In the genomic region with DNA sequence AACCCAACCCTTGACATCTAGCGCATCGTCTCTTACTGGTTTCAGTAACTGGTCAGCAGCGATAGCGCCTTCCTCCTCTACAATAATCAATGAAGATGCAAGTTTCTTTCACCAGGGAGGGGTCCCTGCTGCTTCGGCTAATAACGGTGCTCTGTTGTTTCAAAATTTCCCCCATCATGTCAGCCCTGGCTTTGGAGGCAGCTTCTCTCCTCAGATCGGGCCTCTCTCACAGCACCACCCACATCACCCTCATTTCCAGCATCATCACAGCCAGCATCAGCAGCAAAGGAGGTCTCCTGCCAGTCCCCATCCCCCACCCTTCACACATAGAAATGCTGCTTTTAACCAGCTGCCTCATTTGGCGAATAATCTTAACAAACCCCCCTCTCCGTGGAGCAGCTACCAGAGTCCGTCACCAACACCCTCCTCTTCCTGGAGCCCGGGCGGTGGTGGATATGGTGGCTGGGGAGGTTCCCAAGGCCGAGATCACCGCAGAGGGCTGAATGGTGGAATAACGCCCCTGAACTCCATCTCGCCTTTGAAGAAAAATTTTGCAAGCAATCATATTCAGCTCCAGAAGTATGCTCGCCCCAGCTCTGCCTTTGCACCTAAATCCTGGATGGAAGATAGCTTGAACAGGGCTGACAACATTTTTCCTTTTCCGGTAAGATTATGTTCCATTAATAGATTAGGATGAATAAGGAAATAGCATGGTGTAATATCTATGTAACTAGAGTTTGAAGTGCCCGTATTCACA, we compare ENCODE assay signal across 8 cellular contexts. TPM values are rescaled to one million over a fixed set of nuclear protein-coding genes. Genes with fewer than 3 reads are reported as not detected.
DNase-seq lines count a peak whose midpoint lies in the region; ATAC-seq and TF ChIP-seq lines count a peak whose summit lies in the region.

No MANE protein-coding gene starts in this region.

- peaks cover 4 to 65% (median 58%) of the 10 kb centered on the region in 4 donors for H3K4me1 ChIP-seq in esophagus muscularis mucosa

- H3K27ac Mint-ChIP-seq in activated naive CD4-positive, alpha-beta T cell treated with anti-CD3 and anti-CD28 coated beads for 36 hours = no peak overlapping the region
- peak overlapping the region in 1 of 2 donors; percentile 15 for H3K27ac Mint-ChIP-seq in activated naive CD4-positive, alpha-beta T cell treated with anti-CD3 and anti-CD28 coated beads, Interleukin-2, amount 50 U/mL, for 72 hours
- H3K27ac Mint-ChIP-seq in T-helper 17 cell (peak overlapping the region; percentile 37), neural crest cell (ENCODE audit: unreplicated experiment) (no peak overlapping the region)

- peak overlapping the region; percentile 66 to 92 (median 86) for H3K4me3 ChIP-seq in esophagus muscularis mucosa

- ATAC-seq in activated naive CD4-positive, alpha-beta T cell treated with anti-CD3 and anti-CD28 coated beads, Interleukin-2, amount 50 U/mL, for 72 hours = no peak
- no peak for ATAC-seq in T-helper 17 cell
- no peak for ATAC-seq in HG03432 (IDR thresholded peaks at IDR 0.05; ENCODE audit: unreplicated experiment)

- peak overlapping the region; percentile 3 for H3K4me3 Mint-ChIP-seq in activated naive CD4-positive, alpha-beta T cell treated with anti-CD3 and anti-CD28 coated beads for 36 hours
- H3K4me3 Mint-ChIP-seq in T-helper 17 cell = peak overlapping the region; percentile 99
- H3K4me3 Mint-ChIP-seq in neural crest cell = peak overlapping the region; percentile 79

- TF ChIP-seq POLR2A in esophagus muscularis mucosa (IDR thresholded peaks at IDR 0.05; ENCODE audit: low read depth) = no peak

- H3K27me3 ChIP-seq in esophagus muscularis mucosa = no peaks in the 10 kb centered on the region

- WGBS in esophagus muscularis mucosa = 35% methylated on average over 14 of the region's 19 CpGs

- peaks cover 0 to 16% (median 0%) of the 10 kb centered on the region in 4 donors for H3K36me3 ChIP-seq in esophagus muscularis mucosa

- H3K9me3 Mint-ChIP-seq in activated naive CD4-positive, alpha-beta T cell treated with anti-CD3 and anti-CD28 coated beads for 36 hours = no peaks in the 10 kb centered on the region
- H3K9me3 Mint-ChIP-seq in activated naive CD4-positive, alpha-beta T cell treated with anti-CD3 and anti-CD28 coated beads, Interleukin-2, amount 50 U/mL, for 72 hours = peaks cover 7 to 20% of the 10 kb centered on the region in 2 donors
- H3K9me3 Mint-ChIP-seq in neural crest cell = no peaks in the 10 kb centered on the region

- CTCF ChIA-PET in activated naive CD4-positive, alpha-beta T cell treated with anti-CD3 and anti-CD28 coated beads for 36 hours (lab: Charles Lee) = interaction anchor here (0.6 to 1.9 kb wide), 4 partner anchors 14 to 81 kb away, joined by 3 to 9 read pairs (median 4); no protein-coding TSS in a partner anchor

- H3K36me3 Mint-ChIP-seq in activated naive CD4-positive, alpha-beta T cell treated with anti-CD3 and anti-CD28 coated beads for 36 hours (ENCODE audit: low read depth) = peaks cover 2% of the 10 kb centered on the region
- peaks cover 0 to 12% of the 10 kb centered on the region in 2 donors for H3K36me3 Mint-ChIP-seq in activated naive CD4-positive, alpha-beta T cell treated with anti-CD3 and anti-CD28 coated beads, Interleukin-2, amount 50 U/mL, for 72 hours
- H3K36me3 Mint-ChIP-seq in T-helper 17 cell (ENCODE audit: low read depth) (peaks cover 6% of the 10 kb centered on the region), neural crest cell (ENCODE audit: low read depth) (no peaks in the 10 kb centered on the region)

- H3K27me3 Mint-ChIP-seq in activated naive CD4-positive, alpha-beta T cell treated with anti-CD3 and anti-CD28 coated beads for 36 hours (ENCODE audit: low read depth) = no peaks in the 10 kb centered on the region
- H3K27me3 Mint-ChIP-seq in T-helper 17 cell = no peaks in the 10 kb centered on the region
- peaks cover 46% of the 10 kb centered on the region for H3K27me3 Mint-ChIP-seq in neural crest cell (ENCODE audit: low read depth)

- no peak for TF ChIP-seq EP300 in esophagus muscularis mucosa (IDR thresholded peaks at IDR 0.05)

- H3K9me3 ChIP-seq in T-helper 17 cell (ENCODE audit: control insufficient read depth, low read length, poor library complexity, severe bottlenecking) (no peaks in the 10 kb centered on the region), esophagus muscularis mucosa (no peaks in the 10 kb centered on the region)

- no peak for DNase-seq in activated naive CD4-positive, alpha-beta T cell treated with anti-CD3 and anti-CD28 coated beads for 36 hours
- no peak for DNase-seq in activated naive CD4-positive, alpha-beta T cell treated with anti-CD3 and anti-CD28 coated beads, Interleukin-2, amount 50 U/mL, for 72 hours (ENCODE audit: low spot score in 2 of 2)
- DNase-seq in T-helper 17 cell (no peak), esophagus muscularis mucosa (ENCODE audit: extremely low spot score) (no peak), neural crest cell (ENCODE audit: low read depth, low spot score) (no peak), SKM-1 (lab: John Stamatoyannopoulos, UW; ENCODE audit: unreplicated experiment) (no peak), NCI-H524 treated with DMSO at 0.1 percent for 48 hours (lab: John Stamatoyannopoulos, UW) (no peak)

- peaks cover 64% of the 10 kb centered on the region for H3K4me1 Mint-ChIP-seq in activated naive CD4-positive, alpha-beta T cell treated with anti-CD3 and anti-CD28 coated beads for 36 hours (ENCODE audit: low read depth)
- peaks cover 59% of the 10 kb centered on the region for H3K4me1 Mint-ChIP-seq in T-helper 17 cell
- peaks cover 32% of the 10 kb centered on the region for H3K4me1 Mint-ChIP-seq in neural crest cell

- TF ChIP-seq CTCF in esophagus muscularis mucosa (IDR thresholded peaks at IDR 0.05) (no peak), neural crest cell (conservative IDR thresholded peaks at IDR 0.05) (no peak)

- H3K27ac ChIP-seq in esophagus muscularis mucosa (replicated peaks in 1 of 4) = peak overlapping the region; percentile 82 to 95 (median 88)

- intact Hi-C loops in activated naive CD4-positive, alpha-beta T cell treated with anti-CD3 and anti-CD28 coated beads for 36 hours (cut with micrococcal nuclease) = no loop called here
- intact Hi-C loops in esophagus muscularis mucosa (cut with DNase I) = no loop called here

RNA-seq across cellular contexts. Expression of a gene that starts 2.2 kb away (rescaled TPM):
- 1 to 10 TPM; 7.6 to 7.8 TPM for total RNA-seq in activated naive CD4-positive, alpha-beta T cell treated with anti-CD3 and anti-CD28 coated beads for 36 hours
- 10 to 100 TPM; 11.8 to 25.0 TPM for total RNA-seq in activated naive CD4-positive, alpha-beta T cell treated with anti-CD3 and anti-CD28 coated beads, Interleukin-2, amount 50 U/mL, for 72 hours
- total RNA-seq in T-helper 17 cell (10 to 100 TPM; 25.3 to 33.3 TPM), esophagus muscularis mucosa (10 to 100 TPM; 44.9 to 96.4 (median 54.4) TPM), neural crest cell (11.0 and 11.3 TPM in 2 replicates)

Comparison
In these comparisons a context has a peak if more than half of its experiments do, and no peak if none do; other contexts are left out.
1. H3K4me3 Mint-ChIP-seq: peak in every context shown above with its lines; median percentile 99 in T-helper 17 cell; 79 in neural crest cell; 3 in activated naive CD4-positive, alpha-beta T cell treated with anti-CD3 and anti-CD28 coated beads for 36 hours.